22 cellular contexts compared by ENCODE assay signal in genomic region chr7:126202177-126202576, GRCh38.
DNase-seq lines count a peak whose midpoint lies in the region; ATAC-seq, FAIRE-seq and TF ChIP-seq lines count a peak whose summit lies in the region.
"Had no signal": no experiment of that assay in that cellular context is flagged by ENCODE, and none has a peak within 500 bp of the region (broad histone marks: within the 10 kb centered on the region; RNA-seq: fewer than 3 reads in every experiment).

No MANE protein-coding gene starts in this region.

- H3K4me2 ChIP-seq in GM12878 (ENCODE audit: control insufficient read depth, insufficient read depth) = no peak overlapping the region
- H3K4me2 ChIP-seq: BLaER1 had no signal

- RAD21 ChIA-PET in GM12878 (lab: Charles Lee; ENCODE audit: unreplicated experiment) = no interaction called here

- no peaks in the 10 kb centered on the region for H3K36me3 ChIP-seq in GM12878 (ENCODE audit: control insufficient read depth in 2 of 2, insufficient read depth in 2 of 2, low read length in 1 of 2)
- H3K36me3 ChIP-seq: BE2C, BLaER1 had no signal

- intact Hi-C loops in GM12878 (cut with micrococcal nuclease; ENCODE audit: unreplicated experiment) = no loop called here

- ATAC-seq in GM18868 (IDR thresholded peaks at IDR 0.05; ENCODE audit: unreplicated experiment) (peak; percentile 73), HG03378 (IDR thresholded peaks at IDR 0.05; ENCODE audit: unreplicated experiment) (peak; percentile 58), GM12878 (peak; percentile 65)
- ATAC-seq: CD8-positive, alpha-beta T cell had no signal

- TF ChIP-seq POLR2A in GM12878 (IDR thresholded peaks at IDR 0.05; ENCODE audit: low read depth, low read length) = no peak

- no peaks in the 10 kb centered on the region for H4K20me1 ChIP-seq in GM12878 (ENCODE audit: control insufficient read depth, insufficient read depth)
- H4K20me1 ChIP-seq: BLaER1 had no signal

- no peak overlapping the region for H3K27ac ChIP-seq in GM12878 (ENCODE audit: control insufficient read depth, insufficient read depth)
- H3K27ac ChIP-seq: BLaER1 had no signal

- H3K4me1 ChIP-seq in GM12878 (ENCODE audit: control insufficient read depth, insufficient read depth, low read length) = no peaks in the 10 kb centered on the region
- H3K4me1 ChIP-seq: BLaER1, Caco-2 had no signal

- H3K9ac ChIP-seq in GM12878 (ENCODE audit: control insufficient read depth, insufficient read depth, low read length) = no peak overlapping the region
- H3K9ac ChIP-seq: BLaER1 had no signal

- no peaks in the 10 kb centered on the region for H3K27me3 ChIP-seq in GM12878 (replicated peaks in 1 of 2; ENCODE audit: control insufficient read depth in 2 of 2, insufficient read depth in 2 of 2, low read length in 1 of 2)
- H3K27me3 ChIP-seq: BE2C, BLaER1 had no signal

- H2AFZ ChIP-seq in GM12878 (ENCODE audit: control insufficient read depth, low read depth, low read length) = no peak overlapping the region

- SMC1A ChIA-PET in GM12878 (lab: Charles Lee; ENCODE audit: uncharacterized antibody, unreplicated experiment) = interaction anchor here (0.9 kb wide), 1 partner anchor 10 kb away, joined by 3 read pairs; no protein-coding TSS in a partner anchor

- DNase-seq in GM12878 (ENCODE audit: low read depth, low spot score) (no peak), hippocampal formation (lab: John Stamatoyannopoulos, UW) (no peak), GM19238 (ENCODE audit: insufficient read length, low spot score) (no peak), medulla oblongata (ENCODE audit: extremely low spot score) (no peak), ecto neural progenitor cell (ENCODE audit: low spot score) (no peak)
- DNase-seq: 8988T; ACHN; BE2C; C1 segment of cervical spinal cord; Caco-2; Calu3; CD4-positive, CD25-positive, alpha-beta regulatory T cell; CD8-positive, alpha-beta T cell; DMS79 treated with DMSO at 0.1 percent for 48 hours; GF-D8 had no signal

- no peak for TF ChIP-seq CTCF in GM12878 (IDR thresholded peaks at IDR 0.05 in 2 of 3, conservative IDR thresholded peaks at IDR 0.05 in 1 of 3; ENCODE audit: control insufficient read depth in 2 of 3, extremely low read depth in 1 of 3, insufficient read depth in 1 of 3, low read depth in 3 of 3, low read length in 3 of 3)

- FAIRE-seq in GM12878 (lab: Jason Lieb, UNC) = no peak
- FAIRE-seq: D721Med, G401.6, GM12891, GM19239 had no signal

- in situ Hi-C loops in GM12878 (cut with MboI) = no loop called here

- TF ChIP-seq EP300 in GM12878 (IDR thresholded peaks at IDR 0.05; ENCODE audit: borderline replicate concordance in 1 of 2, control insufficient read depth in 1 of 2, low read depth in 2 of 2, low read length in 2 of 2) = no peak

- no TSS peak for BruUV-seq in GM12878 (replicated peaks; lab: Mats Ljungman, UMichigan)

- no peaks in the 10 kb centered on the region for H3K9me3 ChIP-seq in GM12878 (replicated peaks; ENCODE audit: control insufficient read depth, insufficient read depth, low read length)
- H3K9me3 ChIP-seq: BE2C, BLaER1, Caco-2 had no signal

- no peak for TF ChIP-seq RAD21 in GM12878 (IDR thresholded peaks at IDR 0.05; ENCODE audit: insufficient read depth, low read depth, low read length)

- POLR2A ChIA-PET in GM12878 (lab: Charles Lee) = no interaction called here

- CTCF ChIA-PET in GM12878 (lab: Yijun Ruan, JAX) = interaction anchor here (0.9 kb wide), 1 partner anchor 13 kb away, joined by 3 read pairs; no protein-coding TSS in a partner anchor

- H3K79me2 ChIP-seq in GM12878 (ENCODE audit: control insufficient read depth, insufficient read depth, low read length) = no peaks in the 10 kb centered on the region

- WGBS in GM12878 (ENCODE audit: insufficient coverage, insufficient replicate concordance, low lambda C conversion rate, missing lambda C conversion rate) = 0% methylated on average over 1 of the region's 1 CpG

- no peak overlapping the region for H3K4me3 ChIP-seq in GM12878
- H3K4me3 ChIP-seq: BLaER1 had no signal

TF ChIP-seq in GM12878, 131 proteins besides CTCF, POLR2A, EP300 and RAD21:
- no peak for TF ChIP-seq YBX1 (IDR thresholded peaks at IDR 0.05)
- no peak for TF ChIP-seq SMARCA5 (IDR thresholded peaks at IDR 0.05)
- no peak for TF ChIP-seq ETV6 (conservative IDR thresholded peaks at IDR 0.05 in 1 of 2, IDR thresholded peaks at IDR 0.05 in 1 of 2; ENCODE audit: borderline replicate concordance in 1 of 2, low read depth in 1 of 2)
TF ChIP-seq in GM12878: peak in this region for 0.
